ENCODE assay signal across 8 cellular contexts in genomic region chr6:5422321-5422915, GRCh38.
DNase-seq lines count a peak whose midpoint lies in the region; ATAC-seq, FAIRE-seq and TF ChIP-seq lines count a peak whose summit lies in the region.

No MANE protein-coding gene starts in this region.

- no peak for TF ChIP-seq POLR2A in H54 (IDR thresholded peaks at IDR 0.05; ENCODE audit: low read depth, low read length)

- peak; percentile 48 to 60 for ATAC-seq in stimulated activated naive B cell treated with anti-CD40 and anti-IgM and Interleukin-4, amounts not matched to agents 10 μg/mL and 1 μg/mL and 100 μg/mL, for 72 hours (replicated peaks)

- DNase-seq in COLO829 (ENCODE audit: low spot score) (peak; percentile 17), H54 (ENCODE audit: insufficient read length, low spot score) (no peak), RPMI8226 (peak; percentile 23), fibroblast of the conjunctiva (ENCODE audit: low read depth) (peak; percentile 3), SW 1271 (lab: John Stamatoyannopoulos, UW) (no peak)
- DNase-seq in stimulated activated naive B cell treated with anti-CD40 and anti-IgM and Interleukin-4, amounts not matched to agents 10 μg/mL and 1 μg/mL and 100 μg/mL, for 72 hours = no peak
- DNase-seq in effector CD4-positive, alpha-beta T cell = no peak
- DNase-seq in activated naive CD4-positive, alpha-beta T cell treated with Interleukin-2 at 50 U/mL for 16 hours = no peak

- H3K9me3 Mint-ChIP-seq in stimulated activated naive B cell treated with anti-CD40 and anti-IgM and Interleukin-4, amounts not matched to agents 10 μg/mL and 1 μg/mL and 100 μg/mL, for 72 hours = peaks cover 5% of the 10 kb centered on the region in 2 donors

- FAIRE-seq in H54 (lab: Jason Lieb, UNC) = peak; percentile 76

- H3K36me3 Mint-ChIP-seq in stimulated activated naive B cell treated with anti-CD40 and anti-IgM and Interleukin-4, amounts not matched to agents 10 μg/mL and 1 μg/mL and 100 μg/mL, for 72 hours = peaks cover 38 to 54% of the 10 kb centered on the region in 2 donors

- H3K27me3 Mint-ChIP-seq in stimulated activated naive B cell treated with anti-CD40 and anti-IgM and Interleukin-4, amounts not matched to agents 10 μg/mL and 1 μg/mL and 100 μg/mL, for 72 hours = no peaks in the 10 kb centered on the region

- no peak overlapping the region for H3K27ac Mint-ChIP-seq in stimulated activated naive B cell treated with anti-CD40 and anti-IgM and Interleukin-4, amounts not matched to agents 10 μg/mL and 1 μg/mL and 100 μg/mL, for 72 hours

- H3K4me1 Mint-ChIP-seq in stimulated activated naive B cell treated with anti-CD40 and anti-IgM and Interleukin-4, amounts not matched to agents 10 μg/mL and 1 μg/mL and 100 μg/mL, for 72 hours = peaks cover 11 to 17% of the 10 kb centered on the region in 2 donors

- H3K4me3 Mint-ChIP-seq in stimulated activated naive B cell treated with anti-CD40 and anti-IgM and Interleukin-4, amounts not matched to agents 10 μg/mL and 1 μg/mL and 100 μg/mL, for 72 hours = no peak overlapping the region

Comparison
In these comparisons a context has a peak if more than half of its experiments do, and no peak if none do; other contexts are left out.
1. DNase-seq: peak in COLO829 (single experiment), RPMI8226 (single experiment) and fibroblast of the conjunctiva (single experiment); none in H54 (single experiment), stimulated activated naive B cell treated with anti-CD40 and anti-IgM and Interleukin-4, amounts not matched to agents 10 μg/mL and 1 μg/mL and 100 μg/mL, for 72 hours (single experiment), SW 1271 (0 of 2), effector CD4-positive, alpha-beta T cell (single experiment) and activated naive CD4-positive, alpha-beta T cell treated with Interleukin-2 at 50 U/mL for 16 hours (single experiment).